In genomic region chr15:57382222-57382621, GRCh38 we compare ENCODE assay signal across 15 cellular contexts. TPM values are rescaled to one million over a fixed set of nuclear protein-coding genes. Genes with fewer than 3 reads are reported as not detected.
A peak's percentile ranks its signal among the peaks of the same experiment; 100 is the strongest.
DNase-seq lines count a peak whose midpoint lies in the region; ATAC-seq and TF ChIP-seq lines count a peak whose summit lies in the region.
"Had no signal": no experiment of that assay in that cellular context is flagged by ENCODE, and none has a peak within 500 bp of the region (broad histone marks: within the 10 kb centered on the region; RNA-seq: fewer than 3 reads in every experiment).

No MANE protein-coding gene starts in this region.

- no peaks in the 10 kb centered on the region for H4K20me1 ChIP-seq in GM23338 (replicated peaks; ENCODE audit: insufficient read depth)

- no peak for ATAC-seq in GM23338
- ATAC-seq: activated CD8-positive, alpha-beta T cell treated with anti-CD3 and anti-CD28 coated beads, Interleukin-2, amount 10 ng/mL, durations not matched to agents 7 days and 5 days; GM12878 had no signal

- H3K27ac Mint-ChIP-seq in GM23338 (peak overlapping the region; percentile 85), nephron progenitor cell (peak overlapping the region; percentile 48)
- H3K27ac Mint-ChIP-seq: activated CD8-positive, alpha-beta T cell treated with anti-CD3 and anti-CD28 coated beads, Interleukin-2, amount 10 ng/mL, durations not matched to agents 7 days and 5 days had no signal

- H3K4me1 ChIP-seq in GM23338 (ENCODE audit: insufficient read depth) = peaks cover 73% of the 10 kb centered on the region

- no peak for DNase-seq in GM23338 (ENCODE audit: low spot score)
- DNase-seq in NCI-H524 treated with DMSO at 0.1 percent for 48 hours (lab: John Stamatoyannopoulos, UW) = peak; percentile 25
- no peak for DNase-seq in epithelial cell of proximal tubule (ENCODE audit: low read depth)
- no peak for DNase-seq in nephron progenitor cell
- DNase-seq in LoVo (ENCODE audit: low spot score) = no peak
- DNase-seq in NCI-H2171 treated with DMSO at 0.1 percent for 48 hours (lab: John Stamatoyannopoulos, UW) = no peak
- DNase-seq in KG1 (lab: John Stamatoyannopoulos, UW) = no peak
- DNase-seq in GOT3 (lab: John Stamatoyannopoulos, UW) = no peak
- DNase-seq: activated CD8-positive, alpha-beta T cell treated with anti-CD3 and anti-CD28 coated beads, Interleukin-2, amount 10 ng/mL, durations not matched to agents 7 days and 5 days; activated gamma-delta T cell treated with Interleukin-2 at 50 U/mL for 16 hours; heart right ventricle; Kasumi-1; NCI-H345; T1000 had no signal

- H3K9me3 Mint-ChIP-seq in GM23338 = no peaks in the 10 kb centered on the region
- H3K9me3 Mint-ChIP-seq in nephron progenitor cell = no peaks in the 10 kb centered on the region

- H3K79me2 ChIP-seq in GM23338 (replicated peaks; ENCODE audit: insufficient read depth) = peaks cover 61% of the 10 kb centered on the region

- H3K27ac ChIP-seq in GM23338 (ENCODE audit: low read depth) = peak overlapping the region; percentile 68

- no peaks in the 10 kb centered on the region for H3K9me2 ChIP-seq in GM23338 (ENCODE audit: insufficient read depth)

- H3K27me3 Mint-ChIP-seq in GM23338 (ENCODE audit: insufficient read depth, low read depth, poor library complexity) (peaks cover 14% of the 10 kb centered on the region), nephron progenitor cell (ENCODE audit: low read depth, poor library complexity) (peaks cover 14% of the 10 kb centered on the region)

- peak overlapping the region; percentile 72 for H3K4me2 ChIP-seq in GM23338

- H3K4me3 Mint-ChIP-seq in GM23338 = no peak overlapping the region
- H3K4me3 Mint-ChIP-seq in nephron progenitor cell = peak overlapping the region; percentile 59
- H3K4me3 Mint-ChIP-seq: activated CD8-positive, alpha-beta T cell treated with anti-CD3 and anti-CD28 coated beads, Interleukin-2, amount 10 ng/mL, durations not matched to agents 7 days and 5 days had no signal

- no peak for TF ChIP-seq CTCF in GM23338 (conservative IDR thresholded peaks at IDR 0.05; ENCODE audit: low read depth in 2 of 2)
- no peak for TF ChIP-seq CTCF in epithelial cell of proximal tubule (conservative IDR thresholded peaks at IDR 0.05; ENCODE audit: low read depth, low read length)
- no peak for TF ChIP-seq CTCF in nephron progenitor cell (IDR thresholded peaks at IDR 0.05)

- H3K4me1 Mint-ChIP-seq in GM23338 = peaks cover 81% of the 10 kb centered on the region
- H3K4me1 Mint-ChIP-seq in nephron progenitor cell = peaks cover 77% of the 10 kb centered on the region

- H3K36me3 Mint-ChIP-seq in GM23338 (ENCODE audit: low read depth) = no peaks in the 10 kb centered on the region; the same call in 2 of the 3 replicates
- H3K36me3 Mint-ChIP-seq in nephron progenitor cell (ENCODE audit: low read depth) = no peaks in the 10 kb centered on the region

- no peaks in the 10 kb centered on the region for H3K36me3 ChIP-seq in GM23338 (ENCODE audit: insufficient read depth)
- H3K36me3 ChIP-seq: heart right ventricle had no signal

- no peak overlapping the region for H2AFZ ChIP-seq in GM23338

- peaks cover 17% of the 10 kb centered on the region for H3F3A ChIP-seq in GM23338 (replicated peaks; ENCODE audit: low read depth)

- H3K4me3 ChIP-seq in GM23338 (0 out of 2 replicates have a peak overlapping the region, but pooled peaks have one; percentile 5), epithelial cell of proximal tubule (ENCODE audit: low read depth, low read length) (peak overlapping the region; percentile 88)
- H3K4me3 ChIP-seq: GM12878, heart right ventricle had no signal

- H3K27me3 ChIP-seq in GM23338 (ENCODE audit: insufficient read depth) = peaks cover 8% of the 10 kb centered on the region

TF ChIP-seq in GM23338, 12 proteins besides CTCF, POLR2A, EP300 and RAD21:
- TF ChIP-seq ZNF114 (CRISPR knock-in tag; IDR thresholded peaks at IDR 0.05) (no peak), ETS1 (IDR thresholded peaks at IDR 0.05) (no peak), EZH2phosphoT487 (IDR thresholded peaks at IDR 0.05; ENCODE audit: unreplicated experiment) (no peak), NANOG (IDR thresholded peaks at IDR 0.05; ENCODE audit: borderline replicate concordance) (no peak)

RNA-seq across cellular contexts. Expression of gene CGNL1, which starts 5.9 kb away (rescaled TPM):
- total RNA-seq in GM23338 (2014; rRNA removed; shearing (Covaris generic)) = 57.8 and 58.0 TPM in 2 replicates
- 19.4 and 20.0 TPM in 2 replicates for polyA plus RNA-seq in GM23338 (2016; fragmentation: Nextera tagmentation; extraction: Ambion mirVana)
- 2.5 and 3.2 TPM in 2 replicates for total RNA-seq in epithelial cell of proximal tubule
- total RNA-seq: activated CD8-positive, alpha-beta T cell treated with anti-CD3 and anti-CD28 coated beads, Interleukin-2, amount 10 ng/mL, durations not matched to agents 7 days and 5 days had no signal

Comparison
In these comparisons a context has a peak if more than half of its experiments do, and no peak if none do; other contexts are left out.
1. RNA of gene CGNL1, which starts 5.9 kb away (total RNA-seq): 57.8 to 58.0 TPM in GM23338; 2.5 to 3.2 TPM in epithelial cell of proximal tubule; every median in the first group is over 10 times any median in the second.